Comparison of ENCODE assay signal across 1 cellular context in genomic region chr10:79099898-79100448, GRCh38.
TF ChIP-seq lines count a peak whose summit lies in the region.

No MANE protein-coding gene starts in this region.

TF ChIP-seq in A549, 52 proteins besides CTCF, POLR2A, EP300 and RAD21:
- peak; percentile 78 for TF ChIP-seq ZFP36 (IDR thresholded peaks at IDR 0.05; ENCODE audit: borderline replicate concordance, partially characterized antibody)
- TF ChIP-seq FOSL2 (IDR thresholded peaks at IDR 0.05), result no peak
- no peak for TF ChIP-seq FOSL2 (CRISPR knock-in tag; IDR thresholded peaks at IDR 0.05)
